Comparison of ENCODE assay signal across 1 cellular context in the genomic region with DNA sequence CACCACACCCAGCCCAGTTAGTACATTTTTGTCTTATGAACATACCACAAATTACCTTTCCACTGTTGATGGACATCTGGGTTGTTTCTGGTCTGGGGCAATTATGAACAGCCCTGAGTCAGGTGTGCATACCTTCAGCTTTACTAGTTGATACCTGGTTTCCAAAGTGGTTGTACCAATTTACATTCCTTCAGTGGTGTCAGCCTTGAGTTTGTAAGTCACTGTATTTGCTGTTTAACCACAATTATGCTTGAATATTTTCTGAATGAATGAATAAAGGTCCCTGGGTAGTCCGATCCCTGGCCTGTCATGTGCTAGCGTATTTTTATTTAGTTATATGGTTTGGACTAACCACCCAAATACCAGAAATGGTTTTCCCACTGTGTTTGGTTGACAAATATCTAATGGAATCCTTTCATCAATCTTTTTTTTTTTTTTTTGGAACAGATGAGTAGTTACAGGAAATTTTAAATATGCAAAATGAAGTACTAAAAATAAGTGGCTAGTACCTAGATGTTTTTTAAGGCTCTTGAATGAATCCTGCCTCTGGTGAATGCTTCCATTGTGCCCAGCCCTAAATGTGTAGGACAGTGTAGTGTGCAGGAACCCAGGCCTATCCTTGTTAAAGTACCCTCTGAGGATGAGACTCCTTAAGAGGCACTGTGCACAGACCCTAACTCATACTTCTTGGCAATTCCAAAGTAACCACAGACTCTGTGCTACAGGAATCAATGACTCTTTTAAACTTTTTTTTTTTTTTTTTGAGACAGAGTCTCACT.
TF ChIP-seq lines count a peak whose summit lies in the region.

No MANE protein-coding gene starts in this region.

TF ChIP-seq in WTC11, 78 proteins besides CTCF, POLR2A, EP300 and RAD21 (continued from another document):
- TF ChIP-seq, protein P1, sequence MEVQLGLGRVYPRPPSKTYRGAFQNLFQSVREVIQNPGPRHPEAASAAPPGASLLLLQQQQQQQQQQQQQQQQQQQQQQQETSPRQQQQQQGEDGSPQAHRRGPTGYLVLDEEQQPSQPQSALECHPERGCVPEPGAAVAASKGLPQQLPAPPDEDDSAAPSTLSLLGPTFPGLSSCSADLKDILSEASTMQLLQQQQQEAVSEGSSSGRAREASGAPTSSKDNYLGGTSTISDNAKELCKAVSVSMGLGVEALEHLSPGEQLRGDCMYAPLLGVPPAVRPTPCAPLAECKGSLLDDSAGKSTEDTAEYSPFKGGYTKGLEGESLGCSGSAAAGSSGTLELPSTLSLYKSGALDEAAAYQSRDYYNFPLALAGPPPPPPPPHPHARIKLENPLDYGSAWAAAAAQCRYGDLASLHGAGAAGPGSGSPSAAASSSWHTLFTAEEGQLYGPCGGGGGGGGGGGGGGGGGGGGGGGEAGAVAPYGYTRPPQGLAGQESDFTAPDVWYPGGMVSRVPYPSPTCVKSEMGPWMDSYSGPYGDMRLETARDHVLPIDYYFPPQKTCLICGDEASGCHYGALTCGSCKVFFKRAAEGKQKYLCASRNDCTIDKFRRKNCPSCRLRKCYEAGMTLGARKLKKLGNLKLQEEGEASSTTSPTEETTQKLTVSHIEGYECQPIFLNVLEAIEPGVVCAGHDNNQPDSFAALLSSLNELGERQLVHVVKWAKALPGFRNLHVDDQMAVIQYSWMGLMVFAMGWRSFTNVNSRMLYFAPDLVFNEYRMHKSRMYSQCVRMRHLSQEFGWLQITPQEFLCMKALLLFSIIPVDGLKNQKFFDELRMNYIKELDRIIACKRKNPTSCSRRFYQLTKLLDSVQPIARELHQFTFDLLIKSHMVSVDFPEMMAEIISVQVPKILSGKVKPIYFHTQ (CRISPR knock-in tag; IDR thresholded peaks at IDR 0.05): no peak
- TF ChIP-seq NR2C2 (CRISPR knock-in tag; IDR thresholded peaks at IDR 0.05) (no peak), NFATC4 (CRISPR knock-in tag; IDR thresholded peaks at IDR 0.05) (no peak), ZBTB21 (CRISPR knock-in tag; IDR thresholded peaks at IDR 0.05; ENCODE audit: borderline replicate concordance) (no peak), FOXP1 (CRISPR knock-in tag; IDR thresholded peaks at IDR 0.05; ENCODE audit: borderline replicate concordance) (no peak), ETV6 (CRISPR knock-in tag; IDR thresholded peaks at IDR 0.05) (no peak), TCF7 (CRISPR knock-in tag; IDR thresholded peaks at IDR 0.05; ENCODE audit: low read depth) (no peak), SMAD4 (CRISPR knock-in tag; IDR thresholded peaks at IDR 0.05) (no peak), ZNF396 (CRISPR knock-in tag; IDR thresholded peaks at IDR 0.05; ENCODE audit: borderline replicate concordance) (no peak)
- TF ChIP-seq, protein P2, sequence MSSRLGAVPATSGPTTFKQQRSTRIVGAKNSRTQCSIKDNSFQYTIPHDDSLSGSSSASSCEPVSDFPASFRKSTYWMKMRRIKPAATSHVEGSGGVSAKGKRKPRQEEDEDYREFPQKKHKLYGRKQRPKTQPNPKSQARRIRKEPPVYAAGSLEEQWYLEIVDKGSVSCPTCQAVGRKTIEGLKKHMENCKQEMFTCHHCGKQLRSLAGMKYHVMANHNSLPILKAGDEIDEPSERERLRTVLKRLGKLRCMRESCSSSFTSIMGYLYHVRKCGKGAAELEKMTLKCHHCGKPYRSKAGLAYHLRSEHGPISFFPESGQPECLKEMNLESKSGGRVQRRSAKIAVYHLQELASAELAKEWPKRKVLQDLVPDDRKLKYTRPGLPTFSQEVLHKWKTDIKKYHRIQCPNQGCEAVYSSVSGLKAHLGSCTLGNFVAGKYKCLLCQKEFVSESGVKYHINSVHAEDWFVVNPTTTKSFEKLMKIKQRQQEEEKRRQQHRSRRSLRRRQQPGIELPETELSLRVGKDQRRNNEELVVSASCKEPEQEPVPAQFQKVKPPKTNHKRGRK (CRISPR knock-in tag; IDR thresholded peaks at IDR 0.05; ENCODE audit: borderline replicate concordance): no peak
- TF ChIP-seq, protein P3, sequence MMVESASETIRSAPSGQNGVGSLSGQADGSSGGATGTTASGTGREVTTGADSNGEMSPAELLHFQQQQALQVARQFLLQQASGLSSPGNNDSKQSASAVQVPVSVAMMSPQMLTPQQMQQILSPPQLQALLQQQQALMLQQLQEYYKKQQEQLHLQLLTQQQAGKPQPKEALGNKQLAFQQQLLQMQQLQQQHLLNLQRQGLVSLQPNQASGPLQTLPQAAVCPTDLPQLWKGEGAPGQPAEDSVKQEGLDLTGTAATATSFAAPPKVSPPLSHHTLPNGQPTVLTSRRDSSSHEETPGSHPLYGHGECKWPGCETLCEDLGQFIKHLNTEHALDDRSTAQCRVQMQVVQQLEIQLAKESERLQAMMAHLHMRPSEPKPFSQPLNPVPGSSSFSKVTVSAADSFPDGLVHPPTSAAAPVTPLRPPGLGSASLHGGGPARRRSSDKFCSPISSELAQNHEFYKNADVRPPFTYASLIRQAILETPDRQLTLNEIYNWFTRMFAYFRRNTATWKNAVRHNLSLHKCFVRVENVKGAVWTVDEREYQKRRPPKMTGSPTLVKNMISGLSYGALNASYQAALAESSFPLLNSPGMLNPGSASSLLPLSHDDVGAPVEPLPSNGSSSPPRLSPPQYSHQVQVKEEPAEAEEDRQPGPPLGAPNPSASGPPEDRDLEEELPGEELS (CRISPR knock-in tag; IDR thresholded peaks at IDR 0.05): no peak
